Comparison of ENCODE assay signal across 1 cellular context in genomic region chr1:172638885-172639831, GRCh38.
TF ChIP-seq lines count a peak whose summit lies in the region.

No MANE protein-coding gene starts in this region.

TF ChIP-seq in GM12878, 131 proteins besides CTCF, POLR2A, EP300 and RAD21 (continued from another document):
- no peak for TF ChIP-seq SKIL (IDR thresholded peaks at IDR 0.05; ENCODE audit: low read depth, poor library complexity, severe bottlenecking)
- TF ChIP-seq E4F1 (IDR thresholded peaks at IDR 0.05; ENCODE audit: borderline replicate concordance, partially characterized antibody): no peak
- TF ChIP-seq ELK1 (IDR thresholded peaks at IDR 0.05; ENCODE audit: low read depth, low read length): no peak
- TF ChIP-seq FOS (IDR thresholded peaks at IDR 0.05; ENCODE audit: borderline replicate concordance, extremely low read depth, insufficient read length): no peak
- TF ChIP-seq SMAD5 (IDR thresholded peaks at IDR 0.05; ENCODE audit: low read depth): no peak
- TF ChIP-seq ZZZ3 (IDR thresholded peaks at IDR 0.05; ENCODE audit: control insufficient read depth, insufficient read length, low read depth): no peak
- no peak for TF ChIP-seq FOXM1 (IDR thresholded peaks at IDR 0.05; ENCODE audit: low read depth, low read length)
- TF ChIP-seq CREB1 (IDR thresholded peaks at IDR 0.05; ENCODE audit: low read depth): no peak
- TF ChIP-seq EED (IDR thresholded peaks at IDR 0.05; ENCODE audit: low read depth): 0 out of 2 replicates have a peak, but pooled peaks have one; percentile 45
- no peak for TF ChIP-seq ZNF592 (IDR thresholded peaks at IDR 0.05)
- TF ChIP-seq CEBPZ (IDR thresholded peaks at IDR 0.05; ENCODE audit: low read depth, low read length): no peak
- no peak for TF ChIP-seq NFXL1 (IDR thresholded peaks at IDR 0.05; ENCODE audit: borderline replicate concordance)
- TF ChIP-seq STAT3 (IDR thresholded peaks at IDR 0.05; ENCODE audit: low read depth, low read length): no peak
- TF ChIP-seq PRDM15 (CRISPR knock-in tag; IDR thresholded peaks at IDR 0.05): no peak
- TF ChIP-seq E2F4 (IDR thresholded peaks at IDR 0.05; ENCODE audit: low read depth, low read length): no peak
- 0 out of 4 replicates have a peak, but pooled peaks of 1 of the 2 experiments have one; percentile 23 for TF ChIP-seq ETV6 (conservative IDR thresholded peaks at IDR 0.05 in 1 of 2, IDR thresholded peaks at IDR 0.05 in 1 of 2; ENCODE audit: borderline replicate concordance in 1 of 2, low read depth in 1 of 2)
- TF ChIP-seq MAX (IDR thresholded peaks at IDR 0.05; ENCODE audit: low read depth, low read length): no peak
TF ChIP-seq in GM12878: peak in this region for 12.
